Comparison of ENCODE assay signal across 8 cellular contexts in genomic region chr9:130445268-130445983, GRCh38. TPM values are rescaled to one million over a fixed set of nuclear protein-coding genes. Genes with fewer than 3 reads are reported as not detected.
DNase-seq lines count a peak whose midpoint lies in the region; ATAC-seq and TF ChIP-seq lines count a peak whose summit lies in the region.

No MANE protein-coding gene starts in this region.

- BruUV-seq in Panc1 (replicated peaks; lab: Mats Ljungman, UMichigan) = no TSS peak

- DNase-seq in Panc1 (ENCODE audit: low read depth, low spot score) (no peak), fibroblast of lung (ENCODE audit: low read depth in 2 of 2) (peak in 1 of 2 donors; percentile 66), osteoblast (ENCODE audit: insufficient read length, low spot score, missing footprints) (peak; percentile 95), COLO829 (ENCODE audit: low spot score) (no peak), Kasumi-1 (lab: John Stamatoyannopoulos, UW) (no peak), glomerular visceral epithelial cell (ENCODE audit: extremely low spot score) (no peak), NOMO-1 treated with dmso at 0.1 percent for 144 hours (lab: John Stamatoyannopoulos, UW; ENCODE audit: unreplicated experiment) (no peak)

- no peak overlapping the region for H2AFZ ChIP-seq in fibroblast of lung (ENCODE audit: low read length)
- H2AFZ ChIP-seq in osteoblast (ENCODE audit: low read length) = peak overlapping the region; percentile 73

- H3K79me2 ChIP-seq in fibroblast of lung (ENCODE audit: control insufficient read depth, insufficient read depth, low read length) (no peaks in the 10 kb centered on the region), osteoblast (ENCODE audit: insufficient read depth, low read length) (peaks cover 16% of the 10 kb centered on the region)

- peaks cover 9% of the 10 kb centered on the region; the same call in 1 of the 2 replicates for H3K9me3 ChIP-seq in ES-I3 (ENCODE audit: control insufficient read depth, insufficient read depth, low read length)
- peaks cover 7% of the 10 kb centered on the region; the same call in 1 of the 2 replicates for H3K9me3 ChIP-seq in Panc1 (ENCODE audit: control insufficient read depth, insufficient read depth, low read depth, low read length)
- H3K9me3 ChIP-seq in fibroblast of lung (ENCODE audit: control insufficient read depth, insufficient read depth, low read depth, low read length) = no peaks in the 10 kb centered on the region
- H3K9me3 ChIP-seq in osteoblast (ENCODE audit: low read depth, low read length) = peaks cover 4% of the 10 kb centered on the region

- H3K9ac ChIP-seq in ES-I3 (ENCODE audit: low read depth, low read length) = peak overlapping the region; percentile 47
- H3K9ac ChIP-seq in fibroblast of lung (ENCODE audit: insufficient read depth, low read length) = peak overlapping the region; percentile 46

- peak overlapping the region; percentile 51 to 61 for H3K4me3 ChIP-seq in Panc1 (ENCODE audit: low read depth in 2 of 2, low read length in 2 of 2)
- peak overlapping the region; percentile 41 to 67 (median 47) for H3K4me3 ChIP-seq in fibroblast of lung (replicated peaks in 1 of 4; ENCODE audit: control extremely low read depth in 1 of 4, insufficient read depth in 1 of 4, low read depth in 3 of 4, low read length in 4 of 4)
- H3K4me3 ChIP-seq in osteoblast (ENCODE audit: insufficient read depth, low read length) = peak overlapping the region; percentile 77

- H3K4me1 ChIP-seq in ES-I3 (ENCODE audit: insufficient read depth, low read length) (peaks cover 26% of the 10 kb centered on the region), Panc1 (ENCODE audit: control insufficient read depth, insufficient read depth, low read length) (peaks cover 15% of the 10 kb centered on the region), fibroblast of lung (ENCODE audit: control insufficient read depth, extremely low read depth, insufficient read depth, low read length) (peaks cover 5% of the 10 kb centered on the region), osteoblast (ENCODE audit: insufficient read depth, low read length) (peaks cover 26% of the 10 kb centered on the region)

- CTCF ChIA-PET in Panc1 (lab: Charles Lee) = no interaction called here

- H4K20me1 ChIP-seq in fibroblast of lung (ENCODE audit: control insufficient read depth, extremely low read depth, insufficient read depth, low read length) (no peaks in the 10 kb centered on the region), osteoblast (ENCODE audit: insufficient read depth, low read length) (peaks cover 31% of the 10 kb centered on the region)

- POLR2A ChIA-PET in Panc1 (lab: Charles Lee) = no interaction called here

- in situ Hi-C loops in Panc1 (cut with HindIII; ENCODE audit: low pct_unique_long_range_greater_than_20kb, low sequenced_read_pairs) = no loop called here

- intact Hi-C loops in Panc1 (cut with micrococcal nuclease; ENCODE audit: unreplicated experiment) = no loop called here

- H3K36me3 ChIP-seq in ES-I3 (ENCODE audit: insufficient read depth, low read length) = no peaks in the 10 kb centered on the region
- H3K36me3 ChIP-seq in Panc1 (ENCODE audit: control insufficient read depth, insufficient read depth, low read length) = no peaks in the 10 kb centered on the region
- H3K36me3 ChIP-seq in fibroblast of lung (ENCODE audit: control insufficient read depth, insufficient read depth, low read length) = no peaks in the 10 kb centered on the region
- H3K36me3 ChIP-seq in osteoblast (ENCODE audit: insufficient read depth, low read length) = no peaks in the 10 kb centered on the region

- ATAC-seq in Panc1 = peak; percentile 56

- peak overlapping the region; percentile 87 for H3K4me2 ChIP-seq in fibroblast of lung (ENCODE audit: extremely low read depth, insufficient read depth, low read length)
- peak overlapping the region; percentile 88 for H3K4me2 ChIP-seq in osteoblast (ENCODE audit: insufficient read depth, low read length)

- H3K27me3 ChIP-seq in Panc1 (ENCODE audit: control insufficient read depth, insufficient read depth, low read length) (no peaks in the 10 kb centered on the region), fibroblast of lung (ENCODE audit: control insufficient read depth, insufficient read depth, low read length) (peaks cover 9% of the 10 kb centered on the region), osteoblast (ENCODE audit: insufficient read depth, low read length) (no peaks in the 10 kb centered on the region)

- TF ChIP-seq CTCF in Panc1 (IDR thresholded peaks at IDR 0.05) = no peak
- no peak for TF ChIP-seq CTCF in fibroblast of lung (conservative IDR thresholded peaks at IDR 0.05 in 1 of 2, IDR thresholded peaks at IDR 0.05 in 1 of 2; ENCODE audit: low read depth in 1 of 2, low read length in 2 of 2)
- TF ChIP-seq CTCF in osteoblast (IDR thresholded peaks at IDR 0.05; ENCODE audit: extremely low read depth, low read depth, low read length) = no peak

- H3K27ac ChIP-seq in Panc1 (ENCODE audit: low read length) (peak overlapping the region; percentile 44; the same call in 1 of the 2 replicates), fibroblast of lung (ENCODE audit: insufficient read depth, low read length) (peak overlapping the region; percentile 61), osteoblast (ENCODE audit: low read depth, low read length) (peak overlapping the region; percentile 91)

RNA-seq across cellular contexts. Expression of gene ASS1, which starts 0.7 kb away (rescaled TPM):
- total RNA-seq in Panc1 (2021; ENCODE audit: unreplicated experiment) = 26.2 TPM
- 56.4 TPM for polyA plus RNA-seq in Panc1 (2012; ENCODE audit: insufficient read length)
- 223 and 276 TPM in 2 replicates for total RNA-seq in fibroblast of lung
- 44.7 and 65.0 TPM in 2 replicates for polyA plus RNA-seq in fibroblast of lung
- 37.9 and 47.2 TPM in 2 replicates for polyA plus RNA-seq in fibroblast of lung (2012)
- polyA minus RNA-seq in fibroblast of lung (ENCODE audit: low replicate concordance) = 43.7 and 54.7 TPM in 2 replicates
- total RNA-seq in osteoblast = 134 and 195 TPM in 2 replicates
